In genomic region chr3:101725890-101726275, GRCh38 we compare ENCODE assay signal across 8 cellular contexts. TPM values are rescaled to one million over a fixed set of nuclear protein-coding genes. Genes with fewer than 3 reads are reported as not detected.
DNase-seq lines count a peak whose midpoint lies in the region; ATAC-seq and TF ChIP-seq lines count a peak whose summit lies in the region.

No MANE protein-coding gene starts in this region.

- H3K27me3 ChIP-seq in Panc1 (ENCODE audit: control insufficient read depth, insufficient read depth, low read length) (no peaks in the 10 kb centered on the region), psoas muscle (ENCODE audit: insufficient read depth in 3 of 3, low read length in 2 of 3) (no peaks in the 10 kb centered on the region)

- WGBS in psoas muscle, 3 donors, result 33 to 38% (median 33%) methylated on average over 3 of the region's 3 CpGs

- no peak for DNase-seq in GM12864 (ENCODE audit: low read depth)
- DNase-seq in Panc1 (ENCODE audit: low read depth, low spot score), result no peak
- no peak for DNase-seq in epithelial cell of proximal tubule (ENCODE audit: low read depth)
- DNase-seq in psoas muscle, result no peak
- no peak for DNase-seq in NCI-H345 treated with DMSO at 0.1 percent for 48 hours (lab: John Stamatoyannopoulos, UW; ENCODE audit: unreplicated experiment)
- DNase-seq in stimulated activated naive CD4-positive, alpha-beta T cell (lab: John Stamatoyannopoulos, UW), result no peak
- no peak for DNase-seq in SHP77 (lab: John Stamatoyannopoulos, UW)

- CTCF ChIA-PET in Panc1 (lab: Charles Lee), result no interaction called here

- H3K4me3 ChIP-seq in GM12864 (ENCODE audit: low read depth, low read length) (peak overlapping the region; percentile 96), Panc1 (ENCODE audit: low read depth in 2 of 2, low read length in 2 of 2) (peak overlapping the region; percentile 87 to 99), epithelial cell of proximal tubule (ENCODE audit: low read depth, low read length) (peak overlapping the region; percentile 69), psoas muscle (peak overlapping the region; percentile 86)

- no TSS peak for BruUV-seq in Panc1 (replicated peaks; lab: Mats Ljungman, UMichigan)

- POLR2A ChIA-PET in Panc1 (lab: Charles Lee), result no interaction called here

- ATAC-seq in Panc1 (no peak), psoas muscle (no peak), GM18861 (IDR thresholded peaks at IDR 0.05; ENCODE audit: unreplicated experiment) (no peak)

- in situ Hi-C loops in Panc1 (cut with HindIII; ENCODE audit: low pct_unique_long_range_greater_than_20kb, low sequenced_read_pairs), result no loop called here

- intact Hi-C loops in Panc1 (cut with micrococcal nuclease; ENCODE audit: unreplicated experiment) (no loop called here), psoas muscle (cut with DNase I) (loop anchor here (2.0 to 5.0 kb wide), 2 partner anchors 51 to 53 kb away; partner anchors contain the start of gene NXPE3 (in 2 of the 2))

- H3K9me3 ChIP-seq in Panc1 (ENCODE audit: control insufficient read depth, insufficient read depth, low read depth, low read length) (no peaks in the 10 kb centered on the region), psoas muscle (no peaks in the 10 kb centered on the region)

- H3K4me1 ChIP-seq in Panc1 (ENCODE audit: control insufficient read depth, insufficient read depth, low read length) (peaks cover 13% of the 10 kb centered on the region; the same call in 1 of the 2 replicates), psoas muscle (peaks cover 20% of the 10 kb centered on the region)

- TF ChIP-seq CTCF in GM12864 (IDR thresholded peaks at IDR 0.05; ENCODE audit: low read depth, low read length, missing control alignments) (no peak), Panc1 (IDR thresholded peaks at IDR 0.05) (no peak), epithelial cell of proximal tubule (conservative IDR thresholded peaks at IDR 0.05; ENCODE audit: low read depth, low read length) (no peak), psoas muscle (IDR thresholded peaks at IDR 0.05) (no peak)

- H3K27ac ChIP-seq in Panc1 (ENCODE audit: low read length) (peak overlapping the region; percentile 82), psoas muscle (no peak overlapping the region)

- H3K36me3 ChIP-seq in Panc1 (ENCODE audit: control insufficient read depth, insufficient read depth, low read length) (peaks cover 11% of the 10 kb centered on the region), psoas muscle (ENCODE audit: insufficient read depth in 1 of 2, low read depth in 1 of 2) (peaks cover 0 to 34% of the 10 kb centered on the region in 2 donors)

RNA-seq across cellular contexts. Expression of gene CEP97, which starts 1.5 kb away (rescaled TPM):
- total RNA-seq in Panc1 (2021; ENCODE audit: unreplicated experiment) (17.4 TPM), epithelial cell of proximal tubule (7.9 and 9.3 TPM in 2 replicates), psoas muscle (10 to 100 TPM in 1 of 4 donors, 1 to 10 TPM in 3; 5.9 to 12.5 (median 7.9) TPM)
- 8.5 TPM for polyA plus RNA-seq in Panc1 (2012; ENCODE audit: insufficient read length)
- polyA plus RNA-seq in psoas muscle, result 1 to 10 TPM; 1.6 to 6.3 (median 1.9) TPM

RNA-seq across cellular contexts. Expression of gene RPL24, which starts 39.4 kb away (rescaled TPM):
- total RNA-seq in Panc1 (2021; ENCODE audit: unreplicated experiment), result 1,155 TPM
- polyA plus RNA-seq in Panc1 (2012; ENCODE audit: insufficient read length), result 1,075 TPM
- total RNA-seq in epithelial cell of proximal tubule, result 2,026 and 2,298 TPM in 2 replicates
- total RNA-seq in psoas muscle, result 100 to 1,000 TPM; 744 to 950 (median 822) TPM
- polyA plus RNA-seq in psoas muscle, result 1,000 to 10,000 TPM; 1,534 to 1,772 (median 1,709) TPM

RNA-seq across cellular contexts. Expression of gene ZBTB11, which starts 49.0 kb away (rescaled TPM):
- total RNA-seq in Panc1 (2021; ENCODE audit: unreplicated experiment) (20.1 TPM), epithelial cell of proximal tubule (11.8 and 12.8 TPM in 2 replicates), psoas muscle (10 to 100 TPM; 10.3 to 12.6 (median 11.6) TPM)
- polyA plus RNA-seq in Panc1 (2012; ENCODE audit: insufficient read length), result 8.8 TPM
- 1 to 10 TPM; 5.5 to 9.8 (median 5.9) TPM for polyA plus RNA-seq in psoas muscle

RNA-seq across cellular contexts. Expression of gene NXPE3, which starts 53.1 kb away (rescaled TPM):
- total RNA-seq in Panc1 (2021; ENCODE audit: unreplicated experiment) (30.4 TPM), epithelial cell of proximal tubule (8.0 and 11.5 TPM in 2 replicates), psoas muscle (10 to 100 TPM; 37.4 to 59.3 (median 45.6) TPM)
- polyA plus RNA-seq in Panc1 (2012; ENCODE audit: insufficient read length), result 19.0 TPM
- polyA plus RNA-seq in psoas muscle, result 10 to 100 TPM; 10.8 to 67.7 (median 17.5) TPM
